Comparison of ENCODE assay signal across 31 cellular contexts in genomic region chr1:34688358-34688757, GRCh38.
DNase-seq lines count a peak whose midpoint lies in the region; ATAC-seq and TF ChIP-seq lines count a peak whose summit lies in the region.
"Had no signal": no experiment of that assay in that cellular context is flagged by ENCODE, and none has a peak within 500 bp of the region (broad histone marks: within the 10 kb centered on the region; RNA-seq: fewer than 3 reads in every experiment).

No MANE protein-coding gene starts in this region.

- POLR2A ChIA-PET in CD8-positive, alpha-beta T cell (lab: Charles Lee) = no interaction called here

- no peak for TF ChIP-seq POLR2A in transverse colon (IDR thresholded peaks at IDR 0.05)

- DNase-seq in NCI-H748 (lab: John Stamatoyannopoulos, UW; ENCODE audit: unreplicated experiment) (peak; percentile 44), NCI-H748 treated with DMSO at 0.1 percent for 48 hours (lab: John Stamatoyannopoulos, UW) (no peak), NCI-H526 (lab: John Stamatoyannopoulos, UW) (peak; percentile 63 to 83), kidney tubule cell (ENCODE audit: low spot score) (peak; percentile 27), transverse colon (peak; percentile 79), immature natural killer cell (no peak)
- no peak for DNase-seq in CD8-positive, alpha-beta T cell
- DNase-seq: ACHN; activated CD4-positive, alpha-beta T cell treated with anti-CD3 and anti-CD28 coated beads for 4 hours; activated CD8-positive, alpha-beta T cell treated with anti-CD3 and anti-CD28 coated beads, Interleukin-2, amount 10 ng/mL, durations not matched to agents 7 days and 5 days; activated naive CD4-positive, alpha-beta T cell treated with anti-CD3 and anti-CD28 coated beads for 36 hours; BE2C; CD8-positive, alpha-beta memory T cell; cortex of kidney; effector memory CD8-positive, alpha-beta T cell; foreskin fibroblast; kidney glomerular epithelial cell; lower lobe of right lung; midbrain; naive thymus-derived CD8-positive, alpha-beta T cell; NCI-H1105; NCI-H2029; occipital lobe; psoas muscle; Right ventricle myocardium superior; stimulated activated CD4-positive, alpha-beta T cell treated with anti-CD3 and anti-CD28 coated beads, Interleukin-15, amount 100 ng/mL, for 24 hours; stimulated activated CD4-positive, alpha-beta T cell treated with anti-CD3 and anti-CD28 coated beads, Interleukin-4, amount 100 ng/mL, for 4 hours had no signal

- ATAC-seq in HG02973 (IDR thresholded peaks at IDR 0.05; ENCODE audit: unreplicated experiment) = no peak
- ATAC-seq in CD8-positive, alpha-beta T cell = no peak
- ATAC-seq: activated CD8-positive, alpha-beta T cell treated with anti-CD3 and anti-CD28 coated beads, Interleukin-2, amount 10 ng/mL, durations not matched to agents 7 days and 5 days; effector memory CD8-positive, alpha-beta T cell; HCT116; lower lobe of right lung; naive thymus-derived CD8-positive, alpha-beta T cell; psoas muscle had no signal

- no peak overlapping the region for H3K27ac Mint-ChIP-seq in immature natural killer cell
- no peak overlapping the region for H3K27ac Mint-ChIP-seq in CD8-positive, alpha-beta T cell
- H3K27ac Mint-ChIP-seq: activated CD8-positive, alpha-beta T cell treated with anti-CD3 and anti-CD28 coated beads, Interleukin-2, amount 10 ng/mL, durations not matched to agents 7 days and 5 days; activated naive CD4-positive, alpha-beta T cell treated with anti-CD3 and anti-CD28 coated beads for 36 hours; CD8-positive, alpha-beta memory T cell; effector memory CD8-positive, alpha-beta T cell; naive thymus-derived CD8-positive, alpha-beta T cell had no signal

- peak overlapping the region in 1 of 4 donors; percentile 15 for H3K27ac ChIP-seq in transverse colon
- H3K27ac ChIP-seq in CD8-positive, alpha-beta T cell (ENCODE audit: low read depth, low read length) = no peak overlapping the region
- H3K27ac ChIP-seq: lower lobe of right lung, psoas muscle, tibial nerve, VCaP had no signal

- H3K9me3 ChIP-seq in transverse colon = no peaks in the 10 kb centered on the region
- no peaks in the 10 kb centered on the region for H3K9me3 ChIP-seq in CD8-positive, alpha-beta T cell (ENCODE audit: low read length)
- H3K9me3 ChIP-seq: BE2C, lower lobe of right lung, psoas muscle, tibial nerve had no signal

- H3K27me3 Mint-ChIP-seq in immature natural killer cell (ENCODE audit: low read depth in 3 of 3) = peaks cover 0 to 13% (median 7%) of the 10 kb centered on the region in 3 donors
- peaks cover 15% of the 10 kb centered on the region for H3K27me3 Mint-ChIP-seq in CD8-positive, alpha-beta T cell (ENCODE audit: low read depth)

- TF ChIP-seq CTCF in transverse colon (IDR thresholded peaks at IDR 0.05) = no peak
- no peak for TF ChIP-seq CTCF in CD8-positive, alpha-beta T cell (IDR thresholded peaks at IDR 0.05)

- H3K9me3 Mint-ChIP-seq in immature natural killer cell = peaks cover 0 to 2% (median 0%) of the 10 kb centered on the region in 6 donors
- H3K9me3 Mint-ChIP-seq in CD8-positive, alpha-beta T cell = no peaks in the 10 kb centered on the region
- H3K9me3 Mint-ChIP-seq: effector memory CD8-positive, alpha-beta T cell; naive thymus-derived CD8-positive, alpha-beta T cell had no signal

- H3K36me3 Mint-ChIP-seq in immature natural killer cell = no peaks in the 10 kb centered on the region
- no peaks in the 10 kb centered on the region for H3K36me3 Mint-ChIP-seq in CD8-positive, alpha-beta T cell
- H3K36me3 Mint-ChIP-seq: CD8-positive, alpha-beta memory T cell; naive thymus-derived CD8-positive, alpha-beta T cell had no signal

- no peak for TF ChIP-seq EP300 in transverse colon (IDR thresholded peaks at IDR 0.05; ENCODE audit: low read depth)

- in situ Hi-C loops in transverse colon (cut with MboI; ENCODE audit: low pct_ligation_motif_present in 1 of 4, low pct_unique_long_range_greater_than_20kb in 1 of 4, low sequenced_read_pairs in 3 of 4) = no loop called here

- peaks cover 0 to 14% (median 8%) of the 10 kb centered on the region in 4 donors for H3K4me1 ChIP-seq in transverse colon
- peaks cover 3% of the 10 kb centered on the region for H3K4me1 ChIP-seq in CD8-positive, alpha-beta T cell (ENCODE audit: insufficient read depth, low read length)
- H3K4me1 ChIP-seq: BE2C, lower lobe of right lung, psoas muscle, tibial nerve had no signal

- no peak overlapping the region for H3K4me3 Mint-ChIP-seq in immature natural killer cell
- no peak overlapping the region for H3K4me3 Mint-ChIP-seq in CD8-positive, alpha-beta T cell
- H3K4me3 Mint-ChIP-seq: activated CD8-positive, alpha-beta T cell treated with anti-CD3 and anti-CD28 coated beads, Interleukin-2, amount 10 ng/mL, durations not matched to agents 7 days and 5 days; activated naive CD4-positive, alpha-beta T cell treated with anti-CD3 and anti-CD28 coated beads for 36 hours; CD8-positive, alpha-beta memory T cell; effector memory CD8-positive, alpha-beta T cell; naive thymus-derived CD8-positive, alpha-beta T cell had no signal

- intact Hi-C loops in transverse colon (cut with DNase I; ENCODE audit: low total_unique reads) = no loop called here
- intact Hi-C loops in CD8-positive, alpha-beta T cell (cut with DNase I, micrococcal nuclease) = no loop called here

- no peak overlapping the region for H3K4me3 ChIP-seq in transverse colon
- H3K4me3 ChIP-seq in CD8-positive, alpha-beta T cell (ENCODE audit: low read depth, low read length) = no peak overlapping the region
- H3K4me3 ChIP-seq: lower lobe of right lung, psoas muscle, tibial nerve had no signal

- H3K4me1 Mint-ChIP-seq in immature natural killer cell = no peaks in the 10 kb centered on the region
- peaks cover 8% of the 10 kb centered on the region for H3K4me1 Mint-ChIP-seq in CD8-positive, alpha-beta T cell (ENCODE audit: low read depth)

- no peaks in the 10 kb centered on the region for H3K36me3 ChIP-seq in transverse colon
- H3K36me3 ChIP-seq in CD8-positive, alpha-beta T cell (ENCODE audit: insufficient read depth, low read length) = no peaks in the 10 kb centered on the region
- H3K36me3 ChIP-seq: BE2C, lower lobe of right lung, tibial nerve had no signal

- 37% methylated on average over 3 of the region's 5 CpGs; no CpG with 5 or more reads in 1 of the 2 donors for WGBS in transverse colon (ENCODE audit: low coverage in 1 of 2), 2 donors

- CTCF ChIA-PET in CD8-positive, alpha-beta T cell (lab: Charles Lee) = no interaction called here

- peaks cover 5% of the 10 kb centered on the region for H3K27me3 ChIP-seq in transverse colon
- no peaks in the 10 kb centered on the region for H3K27me3 ChIP-seq in CD8-positive, alpha-beta T cell (ENCODE audit: insufficient read depth, low read length)
- H3K27me3 ChIP-seq: BE2C had no signal

Comparison
In these comparisons a context has a peak if more than half of its experiments do, and no peak if none do; other contexts are left out.
1. DNase-seq: peak in NCI-H748 (single experiment), NCI-H526 (2 of 2), kidney tubule cell (single experiment) and transverse colon (single experiment); none in NCI-H748 treated with DMSO at 0.1 percent for 48 hours (single experiment), immature natural killer cell (0 of 3) and CD8-positive, alpha-beta T cell (0 of 7).